Comparison of ENCODE assay signal across 36 cellular contexts in genomic region chr10:18185621-18186020, GRCh38. TPM values are rescaled to one million over a fixed set of nuclear protein-coding genes. Genes with fewer than 3 reads are reported as not detected.
DNase-seq lines count a peak whose midpoint lies in the region; ATAC-seq and TF ChIP-seq lines count a peak whose summit lies in the region.
"Had no signal": no experiment of that assay in that cellular context is flagged by ENCODE, and none has a peak within 500 bp of the region (broad histone marks: within the 10 kb centered on the region; RNA-seq: fewer than 3 reads in every experiment).

No MANE protein-coding gene starts in this region.

- DNase-seq in DMS53 (lab: John Stamatoyannopoulos, UW): peak; percentile 99
- peak; percentile 46 for DNase-seq in NCI-H748 treated with DMSO at 0.1 percent for 48 hours (lab: John Stamatoyannopoulos, UW)
- no peak for DNase-seq in endothelial cell (ENCODE audit: low spot score)
- no peak for DNase-seq in GM19240 (ENCODE audit: insufficient read length, low spot score)
- DNase-seq in NCI-H510A (lab: John Stamatoyannopoulos, UW): no peak
- DNase-seq: activated CD4-positive, alpha-beta T cell treated with anti-CD3 and anti-CD28 coated beads, Interleukin-2, amount 50 U/mL, for 48 hours; activated CD4-positive, CD25-positive, alpha-beta regulatory T cell treated with anti-CD3 and anti-CD28 coated beads, Interleukin-2, amount 50 U/mL, for 72 hours; activated gamma-delta T cell treated with Interleukin-2 at 50 U/mL for 16 hours; activated naive CD8-positive, alpha-beta T cell treated with anti-CD3 and anti-CD28 coated beads, Interleukin-2, amount 10 ng/mL, durations not matched to agents 7 days and 5 days; activated T-cell treated with anti-CD3 and anti-CD28 coated beads, Interleukin-2, amount 50 U/mL, for 48 hours; AML-193; aorta; CD4-positive, alpha-beta T cell; colonic mucosa; effector CD8-positive, alpha-beta T cell; foreskin fibroblast; heart left ventricle; Kasumi-1; kidney; lower lobe of right lung; MV-4-11; NCI-H146; NCI-H446; NK-92 treated with Interleukin-12 subunit alpha and Interleukin-12 subunit beta, amount 100 ng/mL, for 24 hours; Right ventricle myocardium superior; stimulated activated naive B cell treated with anti-CD40 and anti-IgM and Interleukin-4, amounts not matched to agents 10 μg/mL and 1 μg/mL and 100 μg/mL, for 72 hours; T-helper 17 cell had no signal

- no peaks in the 10 kb centered on the region for H3K27me3 ChIP-seq in muscle layer of duodenum (ENCODE audit: low read depth, low read length)
- H3K27me3 ChIP-seq: colonic mucosa, heart left ventricle had no signal

- no peak for ATAC-seq in HG03097 (IDR thresholded peaks at IDR 0.05; ENCODE audit: low FRiP score, unreplicated experiment)
- no peak for ATAC-seq in stimulated activated memory B cell treated with anti-CD40 and anti-IgM and Interleukin-4, amounts not matched to agents 10 μg/mL and 1 μg/mL and 100 μg/mL, for 72 hours
- ATAC-seq: A549; heart left ventricle; stimulated activated naive B cell treated with anti-CD40 and anti-IgM and Interleukin-4, amounts not matched to agents 10 μg/mL and 1 μg/mL and 100 μg/mL, for 72 hours; T-helper 17 cell had no signal

- H3K4me3 Mint-ChIP-seq in endothelial cell (ENCODE audit: unreplicated experiment): no peak overlapping the region
- H3K4me3 Mint-ChIP-seq in stimulated activated memory B cell treated with anti-CD40 and anti-IgM and Interleukin-4, amounts not matched to agents 10 μg/mL and 1 μg/mL and 100 μg/mL, for 72 hours: no peak overlapping the region
- H3K4me3 Mint-ChIP-seq: activated naive CD8-positive, alpha-beta T cell treated with anti-CD3 and anti-CD28 coated beads, Interleukin-2, amount 10 ng/mL, durations not matched to agents 7 days and 5 days; CD4-positive, alpha-beta T cell; nephron; stimulated activated naive B cell treated with anti-CD40 and anti-IgM and Interleukin-4, amounts not matched to agents 10 μg/mL and 1 μg/mL and 100 μg/mL, for 72 hours; T-helper 17 cell had no signal

- TF ChIP-seq CTCF in endothelial cell (IDR thresholded peaks at IDR 0.05; ENCODE audit: unreplicated experiment): no peak

- no peak overlapping the region for H3K4me3 ChIP-seq in muscle layer of duodenum (ENCODE audit: low read depth in 1 of 2, low read length in 2 of 2)
- H3K4me3 ChIP-seq: A549, colonic mucosa, HAP-1, heart left ventricle, lower lobe of right lung, PC-9, skin epidermis had no signal

- peaks cover 8% of the 10 kb centered on the region for H3K4me1 Mint-ChIP-seq in endothelial cell (ENCODE audit: unreplicated experiment)
- no peaks in the 10 kb centered on the region for H3K4me1 Mint-ChIP-seq in stimulated activated memory B cell treated with anti-CD40 and anti-IgM and Interleukin-4, amounts not matched to agents 10 μg/mL and 1 μg/mL and 100 μg/mL, for 72 hours
- H3K4me1 Mint-ChIP-seq: activated naive CD8-positive, alpha-beta T cell treated with anti-CD3 and anti-CD28 coated beads, Interleukin-2, amount 10 ng/mL, durations not matched to agents 7 days and 5 days; stimulated activated naive B cell treated with anti-CD40 and anti-IgM and Interleukin-4, amounts not matched to agents 10 μg/mL and 1 μg/mL and 100 μg/mL, for 72 hours; T-helper 17 cell had no signal

- H3K9me3 ChIP-seq in muscle layer of duodenum (ENCODE audit: control insufficient read depth in 1 of 2, low read length in 2 of 2): no peaks in the 10 kb centered on the region
- H3K9me3 ChIP-seq: A549, colonic mucosa, HAP-1, heart left ventricle, lower lobe of right lung had no signal

- H3K27me3 Mint-ChIP-seq in endothelial cell (ENCODE audit: unreplicated experiment): peaks cover 1% of the 10 kb centered on the region
- no peaks in the 10 kb centered on the region for H3K27me3 Mint-ChIP-seq in stimulated activated memory B cell treated with anti-CD40 and anti-IgM and Interleukin-4, amounts not matched to agents 10 μg/mL and 1 μg/mL and 100 μg/mL, for 72 hours
- H3K27me3 Mint-ChIP-seq: activated naive CD8-positive, alpha-beta T cell treated with anti-CD3 and anti-CD28 coated beads, Interleukin-2, amount 10 ng/mL, durations not matched to agents 7 days and 5 days; CD4-positive, alpha-beta T cell; T-helper 17 cell had no signal

- H3K36me3 ChIP-seq in muscle layer of duodenum (ENCODE audit: control insufficient read depth in 1 of 2, insufficient read depth in 2 of 2, low read length in 2 of 2): no peaks in the 10 kb centered on the region
- H3K36me3 ChIP-seq: colonic mucosa, heart left ventricle, lower lobe of right lung had no signal

- peaks cover 0 to 8% of the 10 kb centered on the region in 2 donors for H3K4me1 ChIP-seq in muscle layer of duodenum (ENCODE audit: control insufficient read depth in 1 of 2, insufficient read depth in 2 of 2, low read length in 2 of 2)
- H3K4me1 ChIP-seq: A549, colonic mucosa, HAP-1, lower lobe of right lung had no signal

- peaks cover 4% of the 10 kb centered on the region for H3K36me3 Mint-ChIP-seq in endothelial cell (ENCODE audit: low read depth, unreplicated experiment)
- no peaks in the 10 kb centered on the region for H3K36me3 Mint-ChIP-seq in stimulated activated memory B cell treated with anti-CD40 and anti-IgM and Interleukin-4, amounts not matched to agents 10 μg/mL and 1 μg/mL and 100 μg/mL, for 72 hours
- H3K36me3 Mint-ChIP-seq: activated naive CD8-positive, alpha-beta T cell treated with anti-CD3 and anti-CD28 coated beads, Interleukin-2, amount 10 ng/mL, durations not matched to agents 7 days and 5 days; stimulated activated naive B cell treated with anti-CD40 and anti-IgM and Interleukin-4, amounts not matched to agents 10 μg/mL and 1 μg/mL and 100 μg/mL, for 72 hours had no signal

- peak overlapping the region; percentile 19 for H3K27ac ChIP-seq in muscle layer of duodenum (ENCODE audit: low read length)
- H3K27ac ChIP-seq: A549, colonic mucosa, heart left ventricle, lower lobe of right lung, PC-9, skin epidermis had no signal

- H3K27ac Mint-ChIP-seq in endothelial cell (ENCODE audit: unreplicated experiment): peak overlapping the region; percentile 43
- H3K27ac Mint-ChIP-seq in stimulated activated memory B cell treated with anti-CD40 and anti-IgM and Interleukin-4, amounts not matched to agents 10 μg/mL and 1 μg/mL and 100 μg/mL, for 72 hours: no peak overlapping the region
- H3K27ac Mint-ChIP-seq: activated naive CD8-positive, alpha-beta T cell treated with anti-CD3 and anti-CD28 coated beads, Interleukin-2, amount 10 ng/mL, durations not matched to agents 7 days and 5 days; CD4-positive, alpha-beta T cell; nephron; stimulated activated naive B cell treated with anti-CD40 and anti-IgM and Interleukin-4, amounts not matched to agents 10 μg/mL and 1 μg/mL and 100 μg/mL, for 72 hours; T-helper 17 cell had no signal

- H3K9me3 Mint-ChIP-seq in endothelial cell (ENCODE audit: unreplicated experiment): no peaks in the 10 kb centered on the region
- H3K9me3 Mint-ChIP-seq in stimulated activated memory B cell treated with anti-CD40 and anti-IgM and Interleukin-4, amounts not matched to agents 10 μg/mL and 1 μg/mL and 100 μg/mL, for 72 hours: peaks cover 5% of the 10 kb centered on the region
- H3K9me3 Mint-ChIP-seq: CD4-positive, alpha-beta T cell; nephron had no signal

RNA-seq across cellular contexts. Expression of gene CACNB2, which starts 45.4 kb away (rescaled TPM):
- 1.5 TPM for total RNA-seq in endothelial cell (ENCODE audit: unreplicated experiment)
- total RNA-seq: activated naive CD8-positive, alpha-beta T cell treated with anti-CD3 and anti-CD28 coated beads, Interleukin-2, amount 10 ng/mL, durations not matched to agents 7 days and 5 days; mononuclear cell; PC-9; T-helper 17 cell had no signal

Comparison
In these comparisons a context has a peak if more than half of its experiments do, and no peak if none do; other contexts are left out.
1. DNase-seq: peak in DMS53 (single experiment) and NCI-H748 treated with DMSO at 0.1 percent for 48 hours (single experiment); none in endothelial cell (single experiment), GM19240 (single experiment) and NCI-H510A (single experiment).